1 cellular context compared by ENCODE assay signal in the genomic region with DNA sequence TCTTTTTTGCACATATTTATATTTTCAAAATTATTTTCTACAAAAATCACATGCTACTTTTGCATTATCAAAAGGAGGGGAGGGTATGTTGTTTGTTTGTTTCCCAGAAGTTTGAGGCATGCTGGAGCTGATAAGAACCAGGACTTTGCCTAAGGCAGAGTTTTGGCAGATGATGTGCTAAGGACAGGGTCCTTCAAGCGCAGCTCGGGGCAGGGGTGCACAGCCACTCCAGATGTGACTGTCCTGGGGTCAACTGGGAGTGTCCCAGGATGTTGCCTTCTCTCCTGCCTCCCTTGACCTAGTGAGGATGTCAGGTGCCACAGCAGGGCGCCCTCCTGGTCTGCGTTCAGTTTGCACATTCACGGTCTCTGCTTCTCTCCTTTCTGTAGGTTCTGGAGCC.
TF ChIP-seq lines count a peak whose summit lies in the region.

No MANE protein-coding gene starts in this region.

TF ChIP-seq in IMR-90, 13 proteins besides CTCF, POLR2A, EP300 and RAD21 (continued from another document):
- TF ChIP-seq NFE2L2 (IDR thresholded peaks at IDR 0.05; ENCODE audit: low read depth, low read length) = no peak
- TF ChIP-seq RFX5 (IDR thresholded peaks at IDR 0.05; ENCODE audit: low read depth, low read length) = no peak
- TF ChIP-seq CEBPB (IDR thresholded peaks at IDR 0.05; ENCODE audit: low read depth, low read length) = no peak
- TF ChIP-seq FOS (IDR thresholded peaks at IDR 0.05; ENCODE audit: low read depth, low read length) = no peak
- no peak for TF ChIP-seq BHLHE40 (IDR thresholded peaks at IDR 0.05; ENCODE audit: low read depth, low read length)
- TF ChIP-seq MAZ (IDR thresholded peaks at IDR 0.05; ENCODE audit: borderline replicate concordance, low read depth, low read length) = no peak
